In genomic region chr18:32769242-32770180, GRCh38 we compare ENCODE assay signal across 10 cellular contexts. TPM values are rescaled to one million over a fixed set of nuclear protein-coding genes. Genes with fewer than 3 reads are reported as not detected.
DNase-seq lines count a peak whose midpoint lies in the region; ATAC-seq, FAIRE-seq and TF ChIP-seq lines count a peak whose summit lies in the region.
"Had no signal": no experiment of that assay in that cellular context is flagged by ENCODE, and none has a peak within 500 bp of the region (broad histone marks: within the 10 kb centered on the region; RNA-seq: fewer than 3 reads in every experiment).

No MANE protein-coding gene starts in this region.

- H3K36me3 Mint-ChIP-seq in WTC11 = no peaks in the 10 kb centered on the region

- H3K9me3 ChIP-seq in cardiac muscle cell (ENCODE audit: low read depth) = no peaks in the 10 kb centered on the region
- H3K9me3 ChIP-seq in right atrium auricular region = no peaks in the 10 kb centered on the region
- no peaks in the 10 kb centered on the region for H3K9me3 ChIP-seq in HepG2 (ENCODE audit: low read length)
- H3K9me3 ChIP-seq in upper lobe of left lung = no peaks in the 10 kb centered on the region

- peak in 1 of 2 experiments; percentile 15; a peak in 1 of 4 replicates for TF ChIP-seq POLR2A in HepG2 (IDR thresholded peaks at IDR 0.05; ENCODE audit: insufficient read depth in 1 of 2, low read depth in 2 of 2, low read length in 2 of 2)
- no peak for TF ChIP-seq POLR2A in upper lobe of left lung (IDR thresholded peaks at IDR 0.05)

- H3K27me3 Mint-ChIP-seq in WTC11 (ENCODE audit: low read depth) = peaks cover 44% of the 10 kb centered on the region

- H3K27ac ChIP-seq in cardiac muscle cell (peak overlapping the region; percentile 87), right atrium auricular region (no peak overlapping the region), HepG2 (ENCODE audit: extremely low read length, insufficient read depth, low read length) (peak overlapping the region; percentile 93), upper lobe of left lung (no peak overlapping the region)

- no peaks in the 10 kb centered on the region for H3K27me3 ChIP-seq in cardiac muscle cell
- H3K27me3 ChIP-seq in right atrium auricular region = peaks cover 14 to 20% of the 10 kb centered on the region in 2 donors
- no peaks in the 10 kb centered on the region; a peak in 1 of 5 replicates for H3K27me3 ChIP-seq in HepG2 (ENCODE audit: control insufficient read depth in 1 of 2, insufficient read depth in 2 of 2, low read length in 2 of 2)
- peaks cover 0 to 31% (median 22%) of the 10 kb centered on the region in 4 donors for H3K27me3 ChIP-seq in upper lobe of left lung

- peak overlapping the region; percentile 81 for H3K27ac Mint-ChIP-seq in WTC11

- no peak; the same call in 1 of the 2 replicates for TF ChIP-seq RAD21 in HepG2 (CRISPR knock-in tag; IDR thresholded peaks at IDR 0.05)

- peak overlapping the region; percentile 87 for H3K4me2 ChIP-seq in HepG2 (ENCODE audit: low read depth, low read length)

- no TSS peak for BruUV-seq in HepG2 (replicated peaks; lab: Mats Ljungman, UMichigan)

- H3K9me3 Mint-ChIP-seq in WTC11 = no peaks in the 10 kb centered on the region

- WGBS in HepG2 (ENCODE audit: low lambda C conversion rate) = 0% methylated on average over 11 of the region's 43 CpGs
- WGBS in upper lobe of left lung, 2 donors = 9 to 31% methylated on average over 8 to 37 of the region's 43 CpGs

- peak; percentile 19 for ATAC-seq in WTC11
- ATAC-seq in HepG2 = peak; percentile 70
- ATAC-seq in upper lobe of left lung (ENCODE audit: low FRiP score in 2 of 2) = peak; percentile 5 to 42
- ATAC-seq in GM18907 (IDR thresholded peaks at IDR 0.05; ENCODE audit: unreplicated experiment) = no peak

- in situ Hi-C loops in HepG2 (cut with HindIII; ENCODE audit: extremely low pct_ligation_motif_present, low pct_unique_long_range_greater_than_20kb) = no loop called here

- no peaks in the 10 kb centered on the region for H3K36me3 ChIP-seq in cardiac muscle cell
- H3K36me3 ChIP-seq in right atrium auricular region = no peaks in the 10 kb centered on the region
- H3K36me3 ChIP-seq in HepG2 (replicated peaks in 1 of 2; ENCODE audit: control insufficient read depth in 1 of 2, insufficient read depth in 2 of 2, low read length in 2 of 2) = no peaks in the 10 kb centered on the region
- no peaks in the 10 kb centered on the region for H3K36me3 ChIP-seq in upper lobe of left lung

- peak overlapping the region; percentile 93 for H3K9ac ChIP-seq in HepG2 (ENCODE audit: insufficient read depth, low read depth, low read length)

- DNase-seq in cardiac muscle cell (ENCODE audit: low read depth in 1 of 2, low spot score in 1 of 2) (peak in 1 of 2 donors; percentile 55), right atrium auricular region (ENCODE audit: low spot score) (no peak), WTC11 (ENCODE audit: low spot score) (peak; percentile 59), HepG2 (ENCODE audit: low spot score) (peak; percentile 82), upper lobe of left lung (peak in 1 of 2 donors; percentile 79), NCI-H2171 (lab: John Stamatoyannopoulos, UW) (no peak), EL (no peak)

- H3K4me3 ChIP-seq in cardiac muscle cell = peak overlapping the region; percentile 85
- peak overlapping the region in 1 of 2 donors; percentile 15 for H3K4me3 ChIP-seq in right atrium auricular region
- H3K4me3 ChIP-seq in HepG2 (replicated peaks in 1 of 3; ENCODE audit: insufficient read depth in 1 of 3, low read depth in 2 of 3, low read length in 3 of 3) = peak overlapping the region; percentile 88 to 93 (median 93)
- H3K4me3 ChIP-seq in upper lobe of left lung = peak overlapping the region in 2 of 4 donors; percentile 39 to 47

- peak overlapping the region; percentile 93 for H3K4me3 Mint-ChIP-seq in WTC11

- no peaks in the 10 kb centered on the region for H4K20me1 ChIP-seq in HepG2 (ENCODE audit: insufficient read depth, low read length)

- intact Hi-C loops in HepG2 (cut with micrococcal nuclease; ENCODE audit: unreplicated experiment) = loop anchor here (1.0 to 5.0 kb wide), 4 partner anchors 35 to 150 kb away; no protein-coding TSS in a partner anchor

- TF ChIP-seq EP300 in HepG2 (IDR thresholded peaks at IDR 0.05; ENCODE audit: low read depth in 2 of 2, low read length in 2 of 2) (peak in 1 of 2 experiments; percentile 15; a peak in 1 of 4 replicates), HepG2 (CRISPR knock-in tag; IDR thresholded peaks at IDR 0.05; ENCODE audit: borderline replicate concordance) (no peak; the same call in 1 of the 2 replicates), upper lobe of left lung (IDR thresholded peaks at IDR 0.05) (no peak)

- peaks cover 71% of the 10 kb centered on the region for H3K79me2 ChIP-seq in HepG2 (ENCODE audit: insufficient read depth, low read length)

- peaks cover 48% of the 10 kb centered on the region for H3K4me1 ChIP-seq in cardiac muscle cell (ENCODE audit: low read depth)
- peaks cover 0 to 25% of the 10 kb centered on the region in 2 donors for H3K4me1 ChIP-seq in right atrium auricular region
- H3K4me1 ChIP-seq in HepG2 (ENCODE audit: insufficient read depth, low read length) = peaks cover 43% of the 10 kb centered on the region
- H3K4me1 ChIP-seq in upper lobe of left lung = peaks cover 10 to 31% (median 21%) of the 10 kb centered on the region in 4 donors

- CTCF ChIA-PET in WTC11 (lab: Charles Lee) = interaction anchor here (0.9 to 3.4 kb wide), 7 partner anchors 8 to 432 kb away, joined by 3 to 14 read pairs (median 5); partner anchors contain the start of gene GAREM1
- CTCF ChIA-PET in HepG2 (lab: Yijun Ruan, JAX; ENCODE audit: low intra/inter-chr PET ratio, low total read pairs) = no interaction called here

- peak; percentile 48 for FAIRE-seq in HepG2 (lab: Jason Lieb, UNC)
- FAIRE-seq: frontal cortex had no signal

- TF ChIP-seq CTCF in cardiac muscle cell (IDR thresholded peaks at IDR 0.05; ENCODE audit: low read depth, low read length) = no peak
- TF ChIP-seq CTCF in right atrium auricular region (IDR thresholded peaks at IDR 0.05) = no peak
- no peak for TF ChIP-seq CTCF in WTC11 (IDR thresholded peaks at IDR 0.05)
- TF ChIP-seq CTCF in HepG2 (CRISPR knock-in tag; IDR thresholded peaks at IDR 0.05) = peak; percentile 58
- no peak for TF ChIP-seq CTCF in upper lobe of left lung (IDR thresholded peaks at IDR 0.05)

- POLR2A ChIA-PET in WTC11 (lab: Charles Lee) (interaction anchor here (1.1 to 2.0 kb wide), 2 partner anchors 8 to 142 kb away, joined by 3 to 11 read pairs; no protein-coding TSS in a partner anchor), HepG2 (lab: Yijun Ruan, JAX) (interaction anchor here (1.0 to 7.7 kb wide), 8 partner anchors 9 to 298 kb away, joined by 3 to 136 read pairs (median 5); partner anchors contain the start of gene GAREM1)

- no peak overlapping the region for H2AFZ ChIP-seq in HepG2 (ENCODE audit: low read length)

- H3K4me1 Mint-ChIP-seq in WTC11 = peaks cover 38% of the 10 kb centered on the region

TF ChIP-seq in WTC11, 78 proteins besides CTCF, POLR2A, EP300 and RAD21 (continues in another document):
- TF ChIP-seq ZNF121 (CRISPR knock-in tag; IDR thresholded peaks at IDR 0.05) = peak; percentile 41; the same call in 1 of the 2 replicates

TF ChIP-seq in HepG2, 621 proteins besides CTCF, POLR2A, EP300 and RAD21 (continues in another document):
- 0 out of 2 replicates have a peak, but pooled peaks have one; percentile 16 for TF ChIP-seq SNAPC2 (CRISPR knock-in tag; IDR thresholded peaks at IDR 0.05)
- 0 out of 2 replicates have a peak, but pooled peaks have one; percentile 27 for TF ChIP-seq ZMYM4 (CRISPR knock-in tag; IDR thresholded peaks at IDR 0.05)
- no peak for TF ChIP-seq MAF1 (CRISPR knock-in tag; IDR thresholded peaks at IDR 0.05; ENCODE audit: borderline replicate concordance)
- 0 out of 2 replicates have a peak, but pooled peaks have one; percentile 48 for TF ChIP-seq DNMT1 (CRISPR knock-in tag; IDR thresholded peaks at IDR 0.05)
- TF ChIP-seq ZNF589 (CRISPR knock-in tag; conservative IDR thresholded peaks at IDR 0.05) = 0 out of 2 replicates have a peak, but pooled peaks have one; percentile 40
- 0 out of 2 replicates have a peak, but pooled peaks have one; percentile 59 for TF ChIP-seq ZFP41 (CRISPR knock-in tag; IDR thresholded peaks at IDR 0.05; ENCODE audit: borderline replicate concordance)

RNA-seq across cellular contexts. Expression of gene KLHL14, which starts 3.3 kb away (rescaled TPM):
- total RNA-seq in cardiac muscle cell (69.8 and 88.0 TPM in 2 replicates), right atrium auricular region (not detected), WTC11 (2021) (3.9 to 4.8 TPM (median 4.3 TPM) in 3 replicates), HepG2 (2016; rRNA removed; fragmentation: Illumina TruSeq; extraction: Trizol) (41.8 and 55.3 TPM in 2 replicates), upper lobe of left lung (under 1 TPM in 3 of 6 donors, not detected in 3; 0.20 to 0.49 (median 0.44) TPM)
- polyA plus RNA-seq in cardiac muscle cell (45.8 and 54.8 TPM in 2 replicates), HepG2 (2011; rRNA removed) (14.5 and 16.0 TPM in 2 replicates)
- total RNA-seq in HepG2 (2016; cell fraction: cytosol; rRNA removed; fragmentation: Illumina TruSeq; extraction: Trizol; ENCODE audit: low read depth) = 4.2 and 4.5 TPM in 2 replicates
- total RNA-seq in HepG2 (2016; cell fraction: insoluble cytoplasmic fraction; rRNA removed; fragmentation: Illumina TruSeq; extraction: Trizol) = 41.6 and 49.3 TPM in 2 replicates
- 16.6 and 19.2 TPM in 2 replicates for total RNA-seq in HepG2 (2016; cell fraction: membrane; rRNA removed; fragmentation: Illumina TruSeq; extraction: Trizol)
- total RNA-seq in HepG2 (2016; cell fraction: nucleus; rRNA removed; fragmentation: Illumina TruSeq; extraction: Trizol) = 59.9 and 65.4 TPM in 2 replicates
- 8.1 and 12.2 TPM in 2 replicates for polyA plus RNA-seq in HepG2 (2011; cell fraction: cytosol; rRNA removed)
- 25.8 and 30.8 TPM in 2 replicates for polyA plus RNA-seq in HepG2 (2011; cell fraction: nucleus; rRNA removed)
- polyA plus RNA-seq in HepG2 (2012) = 19.2 and 24.1 TPM in 2 replicates
- 1.3 and 1.6 TPM in 2 replicates for polyA plus RNA-seq in HepG2 (2016; cell fraction: cytosol; fragmentation: Illumina TruSeq; extraction: Trizol; ENCODE audit: low read depth)
- 42.4 and 43.4 TPM in 2 replicates for polyA plus RNA-seq in HepG2 (2016; cell fraction: insoluble cytoplasmic fraction; fragmentation: Illumina TruSeq; extraction: Trizol; ENCODE audit: low read depth)
- polyA plus RNA-seq in HepG2 (2016; cell fraction: membrane; fragmentation: Illumina TruSeq; extraction: Trizol; ENCODE audit: low read depth) = 5.6 and 6.2 TPM in 2 replicates
- 60.0 and 63.2 TPM in 2 replicates for polyA plus RNA-seq in HepG2 (2016; cell fraction: nucleus; fragmentation: Illumina TruSeq; extraction: Trizol; ENCODE audit: insufficient read depth, low read depth)
- polyA minus RNA-seq in HepG2 (2011; rRNA and poly(A)+ RNA removed; ENCODE audit: low replicate concordance) = 122 TPM in 1 of 2 replicates, not detected in the other
- 19.7 and 21.2 TPM in 2 replicates for polyA minus RNA-seq in HepG2 (2011; cell fraction: cytosol; rRNA and poly(A)+ RNA removed)
- 72.0 and 78.8 TPM in 2 replicates for polyA minus RNA-seq in HepG2 (2011; cell fraction: nucleus; rRNA and poly(A)+ RNA removed)
- polyA plus RNA-seq: BJ had no signal

Comparison
In these comparisons a context has a peak if more than half of its experiments do, and no peak if none do; other contexts are left out.
1. H3K27ac ChIP-seq: peak in cardiac muscle cell (single experiment) and HepG2 (single experiment); none in right atrium auricular region (0 of 2) and upper lobe of left lung (0 of 4).
2. DNase-seq: peak in WTC11 (single experiment) and HepG2 (single experiment); none in right atrium auricular region (single experiment), NCI-H2171 (single experiment) and EL (single experiment).